2 cellular contexts compared by ENCODE assay signal in the genomic region with DNA sequence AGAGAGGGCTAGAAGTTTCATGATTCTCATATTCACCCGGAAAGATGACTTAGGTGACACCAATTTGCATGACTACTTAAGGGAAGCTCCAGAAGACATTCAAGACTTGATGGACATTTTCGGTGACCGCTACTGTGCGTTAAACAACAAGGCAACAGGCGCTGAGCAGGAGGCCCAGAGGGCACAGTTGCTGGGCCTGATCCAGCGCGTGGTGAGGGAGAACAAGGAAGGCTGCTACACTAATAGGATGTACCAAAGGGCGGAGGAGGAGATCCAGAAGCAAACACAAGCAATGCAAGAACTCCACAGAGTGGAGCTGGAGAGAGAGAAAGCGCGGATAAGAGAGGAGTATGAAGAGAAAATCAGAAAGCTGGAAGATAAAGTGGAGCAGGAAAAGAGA.
TF ChIP-seq lines count a peak whose summit lies in the region.

No MANE protein-coding gene starts in this region.

TF ChIP-seq in GM23338, 12 proteins besides CTCF, POLR2A, EP300 and RAD21 (continues in another document):
- TF ChIP-seq EZH2phosphoT487 (IDR thresholded peaks at IDR 0.05; ENCODE audit: unreplicated experiment) (no peak), ETS1 (IDR thresholded peaks at IDR 0.05) (no peak), CREB1 (CRISPR knock-in tag; IDR thresholded peaks at IDR 0.05; ENCODE audit: low read depth) (no peak), NANOG (IDR thresholded peaks at IDR 0.05; ENCODE audit: borderline replicate concordance) (no peak), JUNB (IDR thresholded peaks at IDR 0.05; ENCODE audit: unreplicated experiment) (no peak), EZH2 (IDR thresholded peaks at IDR 0.05; ENCODE audit: low read depth, unreplicated experiment) (no peak), ZNF331 (CRISPR knock-in tag; IDR thresholded peaks at IDR 0.05; ENCODE audit: low read depth) (no peak), POLR2AphosphoS5 (IDR thresholded peaks at IDR 0.05; ENCODE audit: low read depth) (no peak), ZNF114 (CRISPR knock-in tag; IDR thresholded peaks at IDR 0.05) (no peak), STAT1 (IDR thresholded peaks at IDR 0.05; ENCODE audit: unreplicated experiment) (no peak)
- TF ChIP-seq, protein P1, sequence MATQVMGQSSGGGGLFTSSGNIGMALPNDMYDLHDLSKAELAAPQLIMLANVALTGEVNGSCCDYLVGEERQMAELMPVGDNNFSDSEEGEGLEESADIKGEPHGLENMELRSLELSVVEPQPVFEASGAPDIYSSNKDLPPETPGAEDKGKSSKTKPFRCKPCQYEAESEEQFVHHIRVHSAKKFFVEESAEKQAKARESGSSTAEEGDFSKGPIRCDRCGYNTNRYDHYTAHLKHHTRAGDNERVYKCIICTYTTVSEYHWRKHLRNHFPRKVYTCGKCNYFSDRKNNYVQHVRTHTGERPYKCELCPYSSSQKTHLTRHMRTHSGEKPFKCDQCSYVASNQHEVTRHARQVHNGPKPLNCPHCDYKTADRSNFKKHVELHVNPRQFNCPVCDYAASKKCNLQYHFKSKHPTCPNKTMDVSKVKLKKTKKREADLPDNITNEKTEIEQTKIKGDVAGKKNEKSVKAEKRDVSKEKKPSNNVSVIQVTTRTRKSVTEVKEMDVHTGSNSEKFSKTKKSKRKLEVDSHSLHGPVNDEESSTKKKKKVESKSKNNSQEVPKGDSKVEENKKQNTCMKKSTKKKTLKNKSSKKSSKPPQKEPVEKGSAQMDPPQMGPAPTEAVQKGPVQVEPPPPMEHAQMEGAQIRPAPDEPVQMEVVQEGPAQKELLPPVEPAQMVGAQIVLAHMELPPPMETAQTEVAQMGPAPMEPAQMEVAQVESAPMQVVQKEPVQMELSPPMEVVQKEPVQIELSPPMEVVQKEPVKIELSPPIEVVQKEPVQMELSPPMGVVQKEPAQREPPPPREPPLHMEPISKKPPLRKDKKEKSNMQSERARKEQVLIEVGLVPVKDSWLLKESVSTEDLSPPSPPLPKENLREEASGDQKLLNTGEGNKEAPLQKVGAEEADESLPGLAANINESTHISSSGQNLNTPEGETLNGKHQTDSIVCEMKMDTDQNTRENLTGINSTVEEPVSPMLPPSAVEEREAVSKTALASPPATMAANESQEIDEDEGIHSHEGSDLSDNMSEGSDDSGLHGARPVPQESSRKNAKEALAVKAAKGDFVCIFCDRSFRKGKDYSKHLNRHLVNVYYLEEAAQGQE (IDR thresholded peaks at IDR 0.05; ENCODE audit: unreplicated experiment), result no peak

TF ChIP-seq in endothelial cell of umbilical vein, 7 proteins besides CTCF, POLR2A, EP300 and RAD21:
- TF ChIP-seq JUN (IDR thresholded peaks at IDR 0.05; ENCODE audit: borderline replicate concordance, insufficient read depth, insufficient read length, low read depth), result no peak
- TF ChIP-seq, protein P2, sequence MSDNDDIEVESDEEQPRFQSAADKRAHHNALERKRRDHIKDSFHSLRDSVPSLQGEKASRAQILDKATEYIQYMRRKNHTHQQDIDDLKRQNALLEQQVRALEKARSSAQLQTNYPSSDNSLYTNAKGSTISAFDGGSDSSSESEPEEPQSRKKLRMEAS (IDR thresholded peaks at IDR 0.05; ENCODE audit: insufficient read depth, insufficient read length), result no peak
- no peak for TF ChIP-seq GATA2 (IDR thresholded peaks at IDR 0.05; ENCODE audit: insufficient read depth, insufficient read length, low read depth, low read length)
- TF ChIP-seq POLR2AphosphoS5 (IDR thresholded peaks at IDR 0.05; ENCODE audit: insufficient read depth, low read depth, low read length), result no peak
- no peak for TF ChIP-seq FOS (IDR thresholded peaks at IDR 0.05; ENCODE audit: borderline replicate concordance, insufficient read depth, low read length)
